In genomic region chr2:174608866-174609214, GRCh38 we compare ENCODE assay signal across 10 cellular contexts. TPM values are rescaled to one million over a fixed set of nuclear protein-coding genes. Genes with fewer than 3 reads are reported as not detected.
DNase-seq lines count a peak whose midpoint lies in the region; ATAC-seq, FAIRE-seq and TF ChIP-seq lines count a peak whose summit lies in the region.
"Had no signal": no experiment of that assay in that cellular context is flagged by ENCODE, and none has a peak within 500 bp of the region (broad histone marks: within the 10 kb centered on the region; RNA-seq: fewer than 3 reads in every experiment).

No MANE protein-coding gene starts in this region.

- no peak overlapping the region for H3K4me3 ChIP-seq in heart right ventricle

- peaks cover 0 to 16% (median 0%) of the 10 kb centered on the region in 9 donors for H3K36me3 ChIP-seq in heart right ventricle

- peak overlapping the region; percentile 64 for H3K4me3 Mint-ChIP-seq in activated naive CD8-positive, alpha-beta T cell

- H3K27me3 ChIP-seq in heart right ventricle = no peaks in the 10 kb centered on the region

- H3K4me1 ChIP-seq in heart right ventricle = peaks cover 2 to 58% (median 24%) of the 10 kb centered on the region in 9 donors

- peak; percentile 49 for ATAC-seq in GM18502 (IDR thresholded peaks at IDR 0.05; ENCODE audit: poor library complexity, unreplicated experiment)
- ATAC-seq in GM19463 (IDR thresholded peaks at IDR 0.05; ENCODE audit: unreplicated experiment) = peak; percentile 54
- ATAC-seq in HG03103 (IDR thresholded peaks at IDR 0.05; ENCODE audit: low read depth, unreplicated experiment) = peak; percentile 24
- ATAC-seq in heart right ventricle = no peak
- ATAC-seq in left lobe of liver = no peak
- ATAC-seq: Right ventricle myocardium inferior had no signal

- intact Hi-C loops in heart right ventricle (cut with DNase I) = loop anchor here in 4 of 10 donors (5.0 to 10.0 kb wide), 3 partner anchors 73 to 144 kb away; no protein-coding TSS in a partner anchor

- H3K4me1 Mint-ChIP-seq in activated naive CD8-positive, alpha-beta T cell (ENCODE audit: low read depth) = peaks cover 88% of the 10 kb centered on the region

- no peak for TF ChIP-seq CTCF in heart right ventricle (IDR thresholded peaks at IDR 0.05)

- no peak for FAIRE-seq in urothelium cell line (lab: Jason Lieb, UNC)
- FAIRE-seq: G401.6 had no signal

- H3K9me3 ChIP-seq in heart right ventricle = no peaks in the 10 kb centered on the region

- no peaks in the 10 kb centered on the region for H3K27me3 Mint-ChIP-seq in activated naive CD8-positive, alpha-beta T cell

- no peaks in the 10 kb centered on the region for H3K9me3 Mint-ChIP-seq in activated naive CD8-positive, alpha-beta T cell (ENCODE audit: low read depth)

- DNase-seq in heart right ventricle = no peak
- no peak for DNase-seq in NCI-H510A (lab: John Stamatoyannopoulos, UW)
- no peak for DNase-seq in urothelium cell line (ENCODE audit: low spot score)
- no peak for DNase-seq in left lobe of liver (ENCODE audit: low spot score)

- peak overlapping the region in 1 of 10 donors; percentile 20 for H3K27ac ChIP-seq in heart right ventricle

- peak overlapping the region; percentile 96 for H3K27ac Mint-ChIP-seq in activated naive CD8-positive, alpha-beta T cell

- peaks cover 11% of the 10 kb centered on the region for H3K36me3 Mint-ChIP-seq in activated naive CD8-positive, alpha-beta T cell

RNA-seq across cellular contexts. Expression of gene WIPF1, which starts 11.2 kb away (rescaled TPM):
- total RNA-seq in heart right ventricle (10 to 100 TPM; 12.4 to 48.1 (median 15.6) TPM), left lobe of liver (6.3 TPM)
- polyA plus RNA-seq in heart right ventricle = 10 to 100 TPM in 1 of 2 donors, 1 to 10 TPM in 1; 9.1 to 16.6 TPM

Comparison
In these comparisons a context has a peak if more than half of its experiments do, and no peak if none do; other contexts are left out.
1. ATAC-seq: peak in GM18502 (single experiment), GM19463 (single experiment) and HG03103 (single experiment); none in heart right ventricle (0 of 8) and left lobe of liver (single experiment).